8 cellular contexts compared by ENCODE assay signal in the genomic region with DNA sequence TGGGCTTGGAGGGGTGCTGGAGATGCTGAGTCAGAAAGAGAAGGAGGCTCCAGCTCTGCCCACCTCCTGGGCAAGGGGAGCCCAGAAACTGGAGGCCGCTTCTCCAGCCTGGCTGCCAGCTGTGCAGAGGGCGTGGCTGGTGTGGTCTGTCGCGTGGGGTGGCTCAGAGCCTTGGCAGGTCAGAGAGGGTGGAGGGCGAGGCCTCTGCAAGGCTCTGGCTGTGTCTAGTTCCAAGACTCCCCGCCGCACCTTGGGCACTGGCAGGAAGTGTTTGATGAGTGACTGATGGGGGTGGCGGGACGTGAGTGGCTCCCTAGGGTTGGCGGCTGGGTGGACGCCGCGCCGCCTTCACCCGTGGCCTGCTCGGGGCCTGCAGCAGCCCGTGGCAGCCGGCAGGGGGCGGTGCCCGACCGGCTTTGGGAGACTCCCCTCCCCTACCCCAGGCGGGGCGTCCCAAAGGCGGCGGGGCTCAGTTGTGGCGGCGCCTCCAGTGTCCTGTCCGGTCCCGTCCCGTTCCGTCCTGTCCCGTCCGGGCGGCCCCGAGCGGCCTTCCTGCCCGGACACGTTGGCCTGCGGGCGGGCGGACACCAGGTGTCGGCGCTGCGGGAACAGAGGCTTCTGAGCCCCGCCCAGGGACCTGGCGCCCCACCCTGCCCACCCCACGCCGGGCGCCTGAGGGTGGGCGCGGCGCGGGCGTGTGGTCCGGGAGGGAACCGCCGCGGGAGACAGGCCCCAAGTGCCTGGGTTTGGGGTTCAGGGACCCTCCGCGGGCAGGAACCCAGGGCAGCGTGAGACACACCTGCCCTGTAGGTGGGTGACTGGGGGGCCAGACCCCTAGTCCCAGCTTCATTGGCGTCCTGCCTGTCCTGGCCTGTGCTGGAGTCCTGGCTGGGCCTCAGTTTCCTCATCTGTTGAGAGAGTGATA. TPM values are rescaled to one million over a fixed set of nuclear protein-coding genes. Genes with fewer than 3 reads are reported as not detected.
DNase-seq lines count a peak whose midpoint lies in the region; FAIRE-seq and TF ChIP-seq lines count a peak whose summit lies in the region.

No MANE protein-coding gene starts in this region.

- no peak overlapping the region for H3K27ac ChIP-seq in neural cell (ENCODE audit: low read length)

- H3K4me2 ChIP-seq in neural cell (ENCODE audit: low read length), result no peak overlapping the region

- H3K4me3 ChIP-seq in neural cell (ENCODE audit: low read length), result no peak overlapping the region

- no peak for TF ChIP-seq EP300 in neural cell (conservative IDR thresholded peaks at IDR 0.05; ENCODE audit: poor library complexity, severe bottlenecking)

- TF ChIP-seq CTCF in neural cell (IDR thresholded peaks at IDR 0.05; ENCODE audit: poor library complexity, severe bottlenecking), result peak; percentile 56

- H3K9me3 Mint-ChIP-seq in stimulated activated naive CD8-positive, alpha-beta T cell treated with anti-CD3 and anti-CD28 coated beads, Interleukin-15, Interleukin-2, amounts not matched to agents 100 ng/mL and 50 ng/mL, for 24 hours, result no peaks in the 10 kb centered on the region

- no peak overlapping the region for H3K9ac ChIP-seq in neural cell (ENCODE audit: low read length)

- H2AFZ ChIP-seq in neural cell (ENCODE audit: low read depth, low read length), result no peak overlapping the region

- no peaks in the 10 kb centered on the region for H4K20me1 ChIP-seq in neural cell (ENCODE audit: insufficient read depth)

- no peak overlapping the region for H3K27ac Mint-ChIP-seq in stimulated activated naive CD8-positive, alpha-beta T cell treated with anti-CD3 and anti-CD28 coated beads, Interleukin-15, Interleukin-2, amounts not matched to agents 100 ng/mL and 50 ng/mL, for 24 hours

- no peak for TF ChIP-seq POLR2A in GM12891 (IDR thresholded peaks at IDR 0.05; ENCODE audit: low read depth, low read length)

- peak; percentile 44 for TF ChIP-seq RAD21 in neural cell (conservative IDR thresholded peaks at IDR 0.05)

- H3K36me3 ChIP-seq in neural cell (ENCODE audit: insufficient read depth, low read length), result no peaks in the 10 kb centered on the region

- H3F3A ChIP-seq in neural cell (ENCODE audit: insufficient read depth, low read length, poor library complexity, severe bottlenecking), result no peaks in the 10 kb centered on the region

- FAIRE-seq in GM12891 (lab: Jason Lieb, UNC), result no peak

- H3K4me1 Mint-ChIP-seq in stimulated activated naive CD8-positive, alpha-beta T cell treated with anti-CD3 and anti-CD28 coated beads, Interleukin-15, Interleukin-2, amounts not matched to agents 100 ng/mL and 50 ng/mL, for 24 hours (ENCODE audit: low read depth), result peaks cover 18% of the 10 kb centered on the region

- no peaks in the 10 kb centered on the region for H3K9me3 ChIP-seq in neural cell (ENCODE audit: low read length)

- no peaks in the 10 kb centered on the region for H3K36me3 Mint-ChIP-seq in stimulated activated naive CD8-positive, alpha-beta T cell treated with anti-CD3 and anti-CD28 coated beads, Interleukin-15, Interleukin-2, amounts not matched to agents 100 ng/mL and 50 ng/mL, for 24 hours (ENCODE audit: low read depth)

- H3K4me3 Mint-ChIP-seq in stimulated activated naive CD8-positive, alpha-beta T cell treated with anti-CD3 and anti-CD28 coated beads, Interleukin-15, Interleukin-2, amounts not matched to agents 100 ng/mL and 50 ng/mL, for 24 hours, result peak overlapping the region; percentile 23

- DNase-seq in GM12891 (ENCODE audit: insufficient read length, low spot score), result peak; percentile 86
- DNase-seq in NCI-H526 treated with DMSO at 0.1 percent for 48 hours (lab: John Stamatoyannopoulos, UW), result peak; percentile 10
- peak; percentile 64 for DNase-seq in activated T-cell treated with anti-CD3 and anti-CD28 coated beads for 48 hours (ENCODE audit: low read depth)
- DNase-seq in fibroblast of gingiva (ENCODE audit: low read depth), result peak; percentile 61
- DNase-seq in NCI-H128 (lab: John Stamatoyannopoulos, UW; ENCODE audit: unreplicated experiment), result no peak
- DNase-seq in GF-D8 (lab: John Stamatoyannopoulos, UW), result no peak

- peaks cover 5% of the 10 kb centered on the region for H3K27me3 Mint-ChIP-seq in stimulated activated naive CD8-positive, alpha-beta T cell treated with anti-CD3 and anti-CD28 coated beads, Interleukin-15, Interleukin-2, amounts not matched to agents 100 ng/mL and 50 ng/mL, for 24 hours

- H3K9me2 ChIP-seq in neural cell (ENCODE audit: insufficient read depth, low read length), result no peaks in the 10 kb centered on the region

- no peaks in the 10 kb centered on the region for H3K79me2 ChIP-seq in neural cell (replicated peaks; ENCODE audit: insufficient read depth, low read length)

- no peaks in the 10 kb centered on the region for H3K27me3 ChIP-seq in neural cell (ENCODE audit: insufficient read depth, low read depth, low read length)

TF ChIP-seq in GM12891, 5 proteins besides CTCF, POLR2A, EP300 and RAD21:
- no peak for TF ChIP-seq SPI1 (IDR thresholded peaks at IDR 0.05; ENCODE audit: low read depth, low read length)
- no peak for TF ChIP-seq POU2F2 (IDR thresholded peaks at IDR 0.05; ENCODE audit: low read depth, low read length)
- no peak for TF ChIP-seq PAX5 (IDR thresholded peaks at IDR 0.05; ENCODE audit: insufficient read depth, low read length, severe bottlenecking)
- no peak for TF ChIP-seq POLR2AphosphoS5 (IDR thresholded peaks at IDR 0.05; ENCODE audit: low read depth, low read length)
- TF ChIP-seq TAF1 (IDR thresholded peaks at IDR 0.05; ENCODE audit: low read depth, low read length), result no peak

TF ChIP-seq in neural cell, 6 proteins besides CTCF, POLR2A, EP300 and RAD21:
- TF ChIP-seq EZH2 (IDR thresholded peaks at IDR 0.05; ENCODE audit: borderline replicate concordance, insufficient read depth, low read length, poor library complexity, severe bottlenecking) (no peak), SMC3 (conservative IDR thresholded peaks at IDR 0.05; ENCODE audit: poor library complexity) (peak; percentile 45), MXI1 (conservative IDR thresholded peaks at IDR 0.05; ENCODE audit: poor library complexity, severe bottlenecking) (no peak), TAF1 (IDR thresholded peaks at IDR 0.05; ENCODE audit: low read depth) (no peak), POLR2AphosphoS5 (IDR thresholded peaks at IDR 0.05) (no peak)
- TF ChIP-seq, protein P1, sequence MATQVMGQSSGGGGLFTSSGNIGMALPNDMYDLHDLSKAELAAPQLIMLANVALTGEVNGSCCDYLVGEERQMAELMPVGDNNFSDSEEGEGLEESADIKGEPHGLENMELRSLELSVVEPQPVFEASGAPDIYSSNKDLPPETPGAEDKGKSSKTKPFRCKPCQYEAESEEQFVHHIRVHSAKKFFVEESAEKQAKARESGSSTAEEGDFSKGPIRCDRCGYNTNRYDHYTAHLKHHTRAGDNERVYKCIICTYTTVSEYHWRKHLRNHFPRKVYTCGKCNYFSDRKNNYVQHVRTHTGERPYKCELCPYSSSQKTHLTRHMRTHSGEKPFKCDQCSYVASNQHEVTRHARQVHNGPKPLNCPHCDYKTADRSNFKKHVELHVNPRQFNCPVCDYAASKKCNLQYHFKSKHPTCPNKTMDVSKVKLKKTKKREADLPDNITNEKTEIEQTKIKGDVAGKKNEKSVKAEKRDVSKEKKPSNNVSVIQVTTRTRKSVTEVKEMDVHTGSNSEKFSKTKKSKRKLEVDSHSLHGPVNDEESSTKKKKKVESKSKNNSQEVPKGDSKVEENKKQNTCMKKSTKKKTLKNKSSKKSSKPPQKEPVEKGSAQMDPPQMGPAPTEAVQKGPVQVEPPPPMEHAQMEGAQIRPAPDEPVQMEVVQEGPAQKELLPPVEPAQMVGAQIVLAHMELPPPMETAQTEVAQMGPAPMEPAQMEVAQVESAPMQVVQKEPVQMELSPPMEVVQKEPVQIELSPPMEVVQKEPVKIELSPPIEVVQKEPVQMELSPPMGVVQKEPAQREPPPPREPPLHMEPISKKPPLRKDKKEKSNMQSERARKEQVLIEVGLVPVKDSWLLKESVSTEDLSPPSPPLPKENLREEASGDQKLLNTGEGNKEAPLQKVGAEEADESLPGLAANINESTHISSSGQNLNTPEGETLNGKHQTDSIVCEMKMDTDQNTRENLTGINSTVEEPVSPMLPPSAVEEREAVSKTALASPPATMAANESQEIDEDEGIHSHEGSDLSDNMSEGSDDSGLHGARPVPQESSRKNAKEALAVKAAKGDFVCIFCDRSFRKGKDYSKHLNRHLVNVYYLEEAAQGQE (IDR thresholded peaks at IDR 0.05; ENCODE audit: borderline replicate concordance), result no peak

RNA-seq across cellular contexts. Expression of gene KRT80, which starts 39.7 kb away (rescaled TPM):
- not detected for polyA plus RNA-seq in GM12891 (2012; ENCODE audit: low read depth, missing spikeins)
- not detected in 2 replicates for polyA plus RNA-seq in neural cell
- polyA minus RNA-seq in neural cell, result not detected in 2 replicates

Comparison
In these comparisons a context has a peak if more than half of its experiments do, and no peak if none do; other contexts are left out.
1. DNase-seq: peak in GM12891 (single experiment), NCI-H526 treated with DMSO at 0.1 percent for 48 hours (single experiment), activated T-cell treated with anti-CD3 and anti-CD28 coated beads for 48 hours (single experiment) and fibroblast of gingiva (single experiment); none in NCI-H128 (single experiment) and GF-D8 (single experiment).